Comparison of ENCODE assay signal across 19 cellular contexts in genomic region chr5:139605887-139606286, GRCh38. TPM values are rescaled to one million over a fixed set of nuclear protein-coding genes. Genes with fewer than 3 reads are reported as not detected.
DNase-seq lines count a peak whose midpoint lies in the region; ATAC-seq, FAIRE-seq and TF ChIP-seq lines count a peak whose summit lies in the region.
"Had no signal": no experiment of that assay in that cellular context is flagged by ENCODE, and none has a peak within 500 bp of the region (broad histone marks: within the 10 kb centered on the region; RNA-seq: fewer than 3 reads in every experiment).

No MANE protein-coding gene starts in this region.

- no peak overlapping the region for H3K14ac ChIP-seq in H9 (ENCODE audit: insufficient read depth, low read length)

- no peak overlapping the region for H3K9ac ChIP-seq in H9 (ENCODE audit: extremely low read depth, insufficient read length, low read length)
- H3K9ac ChIP-seq in GM12878 (ENCODE audit: control insufficient read depth, insufficient read depth, low read length) = no peak overlapping the region

- no peak overlapping the region for H4K91ac ChIP-seq in H9 (ENCODE audit: insufficient read length, low read depth, low read length)

- no peak overlapping the region for H2AFZ ChIP-seq in H9 (ENCODE audit: low read length)
- H2AFZ ChIP-seq in GM12878 (ENCODE audit: control insufficient read depth, low read depth, low read length) = no peak overlapping the region

- CTCF ChIA-PET in activated naive CD4-positive, alpha-beta T cell treated with anti-CD3 and anti-CD28 coated beads for 36 hours (lab: Charles Lee) = interaction anchor here (0.7 to 1.1 kb wide), 2 partner anchors 13 to 65 kb away, joined by 3 to 10 read pairs; no protein-coding TSS in a partner anchor
- CTCF ChIA-PET in GM12878 (lab: Yijun Ruan, JAX) = interaction anchor here (0.7 to 3.1 kb wide), 13 partner anchors 9 to 184 kb away, joined by 3 to 19 read pairs (median 4); no protein-coding TSS in a partner anchor

- no peak for TF ChIP-seq EP300 in GM12878 (IDR thresholded peaks at IDR 0.05; ENCODE audit: borderline replicate concordance in 1 of 2, control insufficient read depth in 1 of 2, low read depth in 2 of 2, low read length in 2 of 2)

- peaks cover 12% of the 10 kb centered on the region for H3K79me1 ChIP-seq in H9 (ENCODE audit: insufficient read depth, low read depth, low read length, poor library complexity, severe bottlenecking)

- no peak overlapping the region for H3K4ac ChIP-seq in H9 (ENCODE audit: low read depth, low read length)

- H4K20me1 ChIP-seq in H9 (ENCODE audit: control insufficient read depth, insufficient read depth, insufficient read length) (no peaks in the 10 kb centered on the region), GM12878 (ENCODE audit: control insufficient read depth, insufficient read depth) (no peaks in the 10 kb centered on the region)

- H3K79me2 ChIP-seq in H9 (ENCODE audit: insufficient read depth, low read length) (no peaks in the 10 kb centered on the region), GM12878 (ENCODE audit: control insufficient read depth, insufficient read depth, low read length) (peaks cover 25% of the 10 kb centered on the region)

- no peak overlapping the region for H3K23ac ChIP-seq in H9 (ENCODE audit: insufficient read length, low read depth, low read length)

- no peak overlapping the region for H2AK5ac ChIP-seq in H9 (ENCODE audit: insufficient read length, low read length)

- H4K8ac ChIP-seq in H9 (replicated peaks; ENCODE audit: insufficient read length, low read depth, low read length) = no peak overlapping the region

- H3K27ac ChIP-seq in H9 (ENCODE audit: insufficient read length, low read depth, low read length) = no peak overlapping the region
- peak overlapping the region; percentile 31; the same call in 1 of the 2 replicates for H3K27ac ChIP-seq in GM12878 (ENCODE audit: control insufficient read depth, insufficient read depth)
- H3K27ac ChIP-seq: lower lobe of right lung, SK-N-MC, vagina had no signal

- no peak for TF ChIP-seq CTCF in H9 (conservative IDR thresholded peaks at IDR 0.05)
- TF ChIP-seq CTCF in GM12878 (IDR thresholded peaks at IDR 0.05 in 2 of 3, conservative IDR thresholded peaks at IDR 0.05 in 1 of 3; ENCODE audit: control insufficient read depth in 2 of 3, extremely low read depth in 1 of 3, insufficient read depth in 1 of 3, low read depth in 3 of 3, low read length in 3 of 3) = no peak

- in situ Hi-C loops in GM12878 (cut with MboI) = no loop called here

- no peak overlapping the region for H2BK120ac ChIP-seq in H9 (ENCODE audit: low read depth, low read length, poor library complexity, severe bottlenecking)

- no peak overlapping the region for H3K4me2 ChIP-seq in H9 (ENCODE audit: insufficient read depth, insufficient read length, low read length)
- no peak overlapping the region for H3K4me2 ChIP-seq in GM12878 (ENCODE audit: control insufficient read depth, insufficient read depth)

- POLR2A ChIA-PET in GM12878 (lab: Charles Lee) = interaction anchor here (0.6 to 2.2 kb wide), 8 partner anchors 8 to 108 kb away, joined by 3 to 10 read pairs (median 3); no protein-coding TSS in a partner anchor

- RAD21 ChIA-PET in GM12878 (lab: Charles Lee; ENCODE audit: unreplicated experiment) = interaction anchor here (0.6 to 2.6 kb wide), 18 partner anchors 12 to 183 kb away, joined by 3 to 12 read pairs (median 4); no protein-coding TSS in a partner anchor

- no peaks in the 10 kb centered on the region for H3K9me3 ChIP-seq in H9 (ENCODE audit: control insufficient read depth, low read depth, low read length)
- no peaks in the 10 kb centered on the region for H3K9me3 ChIP-seq in GM12878 (replicated peaks; ENCODE audit: control insufficient read depth, insufficient read depth, low read length)
- H3K9me3 ChIP-seq: lower lobe of right lung, Peyer's patch, vagina had no signal

- no peaks in the 10 kb centered on the region for H3K4me1 ChIP-seq in H9 (ENCODE audit: insufficient read depth, low read length)
- peaks cover 10% of the 10 kb centered on the region; the same call in 1 of the 2 replicates for H3K4me1 ChIP-seq in GM12878 (ENCODE audit: control insufficient read depth, insufficient read depth, low read length)
- H3K4me1 ChIP-seq: lower lobe of right lung had no signal

- no peak for TF ChIP-seq RAD21 in GM12878 (IDR thresholded peaks at IDR 0.05; ENCODE audit: insufficient read depth, low read depth, low read length)

- no peak for FAIRE-seq in GM12878 (lab: Jason Lieb, UNC)
- FAIRE-seq: D721Med, TTC549 had no signal

- peak overlapping the region; percentile 36 for H3K27ac Mint-ChIP-seq in activated naive CD4-positive, alpha-beta T cell treated with anti-CD3 and anti-CD28 coated beads for 36 hours
- peak overlapping the region in 2 of 3 experiments; percentile 59 to 79; a peak in 3 of 7 replicates for H3K27ac Mint-ChIP-seq in H9
- H3K27ac Mint-ChIP-seq in stimulated activated effector memory CD8-positive, alpha-beta T cell treated with anti-CD3 and anti-CD28 coated beads, Interleukin-12 subunit alpha, Interleukin-12 subunit beta, amount 100 ng/mL, for 72 hours = peak overlapping the region; percentile 88
- H3K27ac Mint-ChIP-seq: HFFc6 had no signal

- peaks cover 5 to 12% of the 10 kb centered on the region in 2 experiments; a peak in 3 of 4 replicates for H3K36me3 ChIP-seq in GM12878 (ENCODE audit: control insufficient read depth in 2 of 2, insufficient read depth in 2 of 2, low read length in 1 of 2)

- no peak for DNase-seq in activated naive CD4-positive, alpha-beta T cell treated with anti-CD3 and anti-CD28 coated beads for 36 hours
- DNase-seq in activated naive CD4-positive, alpha-beta T cell treated with Interleukin-2 at 50 U/mL for 16 hours = no peak
- DNase-seq in H9 (no peak), GM12878 (ENCODE audit: low read depth, low spot score) (peak; percentile 28), NCI-H1436 treated with DMSO at 0.1 percent for 48 hours (lab: John Stamatoyannopoulos, UW) (no peak), NCI-H2196 treated with DMSO at 0.1 percent for 48 hours (lab: John Stamatoyannopoulos, UW; ENCODE audit: unreplicated experiment) (no peak), COLO668 (lab: John Stamatoyannopoulos, UW; ENCODE audit: unreplicated experiment) (no peak)
- no peak for DNase-seq in stimulated activated effector memory CD8-positive, alpha-beta T cell treated with anti-CD3 and anti-CD28 coated beads, Interleukin-12 subunit alpha, Interleukin-12 subunit beta, amount 100 ng/mL, for 72 hours (ENCODE audit: low spot score in 2 of 2)
- DNase-seq: activated CD4-positive, alpha-beta T cell treated with anti-CD3 and anti-CD28 coated beads, Interleukin-2, amount 50 U/mL, for 48 hours; HFFc6; lower lobe of right lung; NCI-H1105 treated with DMSO at 0.1 percent for 48 hours; stimulated activated CD4-positive, alpha-beta T cell treated with anti-CD3 and anti-CD28 coated beads, Interleukin-1b, Interleukin-23, amount 100 ng/mL, for 48 hours had no signal

- H2BK15ac ChIP-seq in H9 (ENCODE audit: low read depth, low read length) = no peak overlapping the region

- H2BK5ac ChIP-seq in H9 (ENCODE audit: insufficient read length, low read length) = no peak overlapping the region

- H3K56ac ChIP-seq in H9 (ENCODE audit: insufficient read length, low read depth, low read length) = no peak overlapping the region

- TF ChIP-seq POLR2A in GM12878 (IDR thresholded peaks at IDR 0.05; ENCODE audit: low read depth, low read length) = no peak

- H3T11ph ChIP-seq in H9 (ENCODE audit: low read length) = no peak overlapping the region

- intact Hi-C loops in activated naive CD4-positive, alpha-beta T cell treated with anti-CD3 and anti-CD28 coated beads for 36 hours (cut with micrococcal nuclease) = no loop called here
- intact Hi-C loops in GM12878 (cut with micrococcal nuclease; ENCODE audit: unreplicated experiment) = loop anchor here (5.0 kb wide), 1 partner anchor 39 kb away; no protein-coding TSS in a partner anchor

- WGBS in H9 (ENCODE audit: extremely low coverage, insufficient read length, low lambda C conversion rate) = no CpG with 5 or more reads among the region's 8 CpGs
- WGBS in GM12878 (ENCODE audit: insufficient coverage, insufficient replicate concordance, low lambda C conversion rate, missing lambda C conversion rate) = 34% methylated on average over 8 of the region's 8 CpGs

- H3K23me2 ChIP-seq in H9 (ENCODE audit: insufficient read length, low read depth, low read length, poor library complexity, severe bottlenecking) = no peaks in the 10 kb centered on the region

- no peaks in the 10 kb centered on the region for H3K27me3 Mint-ChIP-seq in activated naive CD4-positive, alpha-beta T cell treated with anti-CD3 and anti-CD28 coated beads for 36 hours (ENCODE audit: low read depth)
- H3K27me3 Mint-ChIP-seq in H9 (ENCODE audit: low read depth) = no peaks in the 10 kb centered on the region

- peak; percentile 80 for ATAC-seq in GM12878
- no peak for ATAC-seq in stimulated activated effector memory CD8-positive, alpha-beta T cell treated with anti-CD3 and anti-CD28 coated beads, Interleukin-12 subunit alpha, Interleukin-12 subunit beta, amount 100 ng/mL, for 72 hours
- ATAC-seq: lower lobe of right lung had no signal

- peaks cover 12% of the 10 kb centered on the region for H3K36me3 Mint-ChIP-seq in activated naive CD4-positive, alpha-beta T cell treated with anti-CD3 and anti-CD28 coated beads for 36 hours (ENCODE audit: low read depth)
- H3K36me3 Mint-ChIP-seq in H9 (ENCODE audit: insufficient read depth in 1 of 3, low read depth in 3 of 3) = peaks cover 20 to 64% (median 35%) of the 10 kb centered on the region in 3 experiments; a peak in 6 of 7 replicates
- peaks cover 94% of the 10 kb centered on the region for H3K36me3 Mint-ChIP-seq in stimulated activated effector memory CD8-positive, alpha-beta T cell treated with anti-CD3 and anti-CD28 coated beads, Interleukin-12 subunit alpha, Interleukin-12 subunit beta, amount 100 ng/mL, for 72 hours

- no TSS peak for BruUV-seq in GM12878 (replicated peaks; lab: Mats Ljungman, UMichigan)

- SMC1A ChIA-PET in GM12878 (lab: Charles Lee; ENCODE audit: uncharacterized antibody, unreplicated experiment) = interaction anchor here (0.9 to 4.2 kb wide), 12 partner anchors 10 to 183 kb away, joined by 3 to 26 read pairs (median 6); no protein-coding TSS in a partner anchor

- no peaks in the 10 kb centered on the region for H3K9me3 Mint-ChIP-seq in activated naive CD4-positive, alpha-beta T cell treated with anti-CD3 and anti-CD28 coated beads for 36 hours
- no peaks in the 10 kb centered on the region for H3K9me3 Mint-ChIP-seq in H9
- H3K9me3 Mint-ChIP-seq in stimulated activated effector memory CD8-positive, alpha-beta T cell treated with anti-CD3 and anti-CD28 coated beads, Interleukin-12 subunit alpha, Interleukin-12 subunit beta, amount 100 ng/mL, for 72 hours = no peaks in the 10 kb centered on the region
- H3K9me3 Mint-ChIP-seq: activated T-helper 1 cell treated with anti-CD3 and anti-CD28 coated beads, Interleukin-12 subunit alpha, Interleukin-12 subunit beta, Interleukin-2, Interleukin-4 antibody, amounts not matched to agents 30 ng/mL and 10 ng/mL and 1 ng/mL, durations not matched to agents 14 hours and 24 hours and 36 hours; HFFc6 had no signal

- no peak overlapping the region for H4K5ac ChIP-seq in H9 (ENCODE audit: insufficient read length, low read depth, low read length)

- no peak overlapping the region for H2BK12ac ChIP-seq in H9 (ENCODE audit: insufficient read length, low read depth, low read length)

- H3K4me3 Mint-ChIP-seq in activated naive CD4-positive, alpha-beta T cell treated with anti-CD3 and anti-CD28 coated beads for 36 hours = no peak overlapping the region
- H3K4me3 Mint-ChIP-seq in H9 = no peak overlapping the region; a peak in 1 of 5 replicates
- H3K4me3 Mint-ChIP-seq in stimulated activated effector memory CD8-positive, alpha-beta T cell treated with anti-CD3 and anti-CD28 coated beads, Interleukin-12 subunit alpha, Interleukin-12 subunit beta, amount 100 ng/mL, for 72 hours = no peak overlapping the region
- H3K4me3 Mint-ChIP-seq: activated T-helper 1 cell treated with anti-CD3 and anti-CD28 coated beads, Interleukin-12 subunit alpha, Interleukin-12 subunit beta, Interleukin-2, Interleukin-4 antibody, amounts not matched to agents 30 ng/mL and 10 ng/mL and 1 ng/mL, durations not matched to agents 14 hours and 24 hours and 36 hours; HFFc6 had no signal

- H3K18ac ChIP-seq in H9 (ENCODE audit: insufficient read length, low read depth, low read length) = no peak overlapping the region

- no peak overlapping the region for H3K4me3 ChIP-seq in GM12878
- H3K4me3 ChIP-seq: lower lobe of right lung, Peyer's patch, SK-N-MC, vagina had no signal

- no peaks in the 10 kb centered on the region for H3K27me3 ChIP-seq in H9 (ENCODE audit: insufficient read depth, low read length)
- H3K27me3 ChIP-seq in GM12878 (replicated peaks in 1 of 2; ENCODE audit: control insufficient read depth in 2 of 2, insufficient read depth in 2 of 2, low read length in 1 of 2) = no peaks in the 10 kb centered on the region
- H3K27me3 ChIP-seq: Peyer's patch, vagina had no signal

- H2BK20ac ChIP-seq in H9 (ENCODE audit: low read depth, low read length, poor library complexity, severe bottlenecking) = no peak overlapping the region

- peaks cover 29% of the 10 kb centered on the region for H3K4me1 Mint-ChIP-seq in activated naive CD4-positive, alpha-beta T cell treated with anti-CD3 and anti-CD28 coated beads for 36 hours (ENCODE audit: low read depth)
- peaks cover 3 to 4% of the 10 kb centered on the region in 2 experiments; a peak in 1 of 4 replicates for H3K4me1 Mint-ChIP-seq in H9
- H3K4me1 Mint-ChIP-seq in stimulated activated effector memory CD8-positive, alpha-beta T cell treated with anti-CD3 and anti-CD28 coated beads, Interleukin-12 subunit alpha, Interleukin-12 subunit beta, amount 100 ng/mL, for 72 hours = peaks cover 15% of the 10 kb centered on the region

RNA-seq across cellular contexts. Expression of gene CXXC5, which starts 42.3 kb away (rescaled TPM):
- 1 to 10 TPM; 1.2 to 1.7 TPM for total RNA-seq in activated naive CD4-positive, alpha-beta T cell treated with anti-CD3 and anti-CD28 coated beads for 36 hours
- total RNA-seq in H9 (2021) = 105 and 107 TPM in 2 replicates
- 37.6 and 40.4 TPM in 2 replicates for total RNA-seq in GM12878 (2013; cell fraction: nucleolus; rRNA removed)
- 71.4 and 90.8 TPM in 2 replicates for total RNA-seq in GM12878 (2014; rRNA removed)
- total RNA-seq in GM12878 (2014; rRNA removed; fragmentation: Illumina TruSeq; extraction: Trizol) = 24.9 and 26.8 TPM in 2 replicates
- 64.2 and 64.4 TPM in 2 replicates for total RNA-seq in GM12878 (2021)
- 17.9 TPM for polyA plus RNA-seq in GM12878 (2011; ENCODE audit: low read depth)
- 55.4 and 57.5 TPM in 2 replicates for polyA plus RNA-seq in GM12878 (2011; rRNA removed)
- 54.8 and 79.5 TPM in 2 replicates for polyA plus RNA-seq in GM12878 (2011; cell fraction: cytosol; rRNA removed)
- polyA plus RNA-seq in GM12878 (2011; cell fraction: nucleus; rRNA removed) = 43.4 and 55.0 TPM in 2 replicates
- 31.3 and 43.2 TPM in 2 replicates for polyA plus RNA-seq in GM12878 (2012)
- 25.6 and 36.0 TPM in 2 replicates for polyA plus RNA-seq in GM12878 (2014; fragmentation: Illumina TruSeq; extraction: Trizol)
- polyA plus RNA-seq in GM12878 (2014; fragmentation: Nextera tagmentation; extraction: Ambion mirVana) = 1 to 10 TPM; 1.8 to 6.0 TPM
- 59.1 and 68.6 TPM in 2 replicates for polyA plus RNA-seq in GM12878 (2014; rRNA removed)
- polyA plus RNA-seq in GM12878 (2016; fragmentation: Nextera tagmentation; extraction: Ambion mirVana) = 10 to 100 TPM; 33.8 to 45.4 TPM
- polyA minus RNA-seq in GM12878 (2011; rRNA and poly(A)+ RNA removed) = 32.3 and 76.6 TPM in 2 replicates
- 19.3 and 41.6 TPM in 2 replicates for polyA minus RNA-seq in GM12878 (2011; cell fraction: cytosol; rRNA and poly(A)+ RNA removed)
- polyA minus RNA-seq in GM12878 (2011; cell fraction: nucleus; rRNA and poly(A)+ RNA removed) = 25.8 and 43.7 TPM in 2 replicates

RNA-seq across cellular contexts. Expression of gene UBE2D2, which starts 44.7 kb away (rescaled TPM):
- total RNA-seq in activated naive CD4-positive, alpha-beta T cell treated with anti-CD3 and anti-CD28 coated beads for 36 hours = 100 to 1,000 TPM; 221 to 243 TPM
- total RNA-seq in H9 (2021) (231 and 236 TPM in 2 replicates), GM12878 (2014; rRNA removed) (93.1 and 107 TPM in 2 replicates), GM12878 (2014; rRNA removed; fragmentation: Illumina TruSeq; extraction: Trizol) (134 and 136 TPM in 2 replicates), GM12878 (2021) (166 and 174 TPM in 2 replicates)
- total RNA-seq in GM12878 (2013; cell fraction: nucleolus; rRNA removed) = 91.1 and 104 TPM in 2 replicates
- polyA plus RNA-seq in GM12878 (2011; ENCODE audit: low read depth) = 146 TPM
- polyA plus RNA-seq in GM12878 (2011; rRNA removed) (139 and 185 TPM in 2 replicates), GM12878 (2014; fragmentation: Illumina TruSeq; extraction: Trizol) (120 and 151 TPM in 2 replicates), GM12878 (2014; fragmentation: Nextera tagmentation; extraction: Ambion mirVana) (100 to 1,000 TPM in 1 of 2 experiments, 10 to 100 TPM in 1; 58.6 to 120 TPM), GM12878 (2014; rRNA removed) (79.2 and 99.2 TPM in 2 replicates), GM12878 (2016; fragmentation: Nextera tagmentation; extraction: Ambion mirVana) (100 to 1,000 TPM; 227 to 245 TPM)
- polyA plus RNA-seq in GM12878 (2011; cell fraction: cytosol; rRNA removed) = 40.9 and 52.0 TPM in 2 replicates
- 40.3 and 44.3 TPM in 2 replicates for polyA plus RNA-seq in GM12878 (2011; cell fraction: nucleus; rRNA removed)
- polyA plus RNA-seq in GM12878 (2012) = 193 and 217 TPM in 2 replicates
- 52.8 and 83.5 TPM in 2 replicates for polyA minus RNA-seq in GM12878 (2011; rRNA and poly(A)+ RNA removed)
- polyA minus RNA-seq in GM12878 (2011; cell fraction: cytosol; rRNA and poly(A)+ RNA removed) = 31.5 and 44.0 TPM in 2 replicates
- polyA minus RNA-seq in GM12878 (2011; cell fraction: nucleus; rRNA and poly(A)+ RNA removed) = 20.8 and 43.4 TPM in 2 replicates

Comparison
In these comparisons a context has a peak if more than half of its experiments do, and no peak if none do; other contexts are left out.
1. H3K27ac Mint-ChIP-seq: peak in every context shown above with its lines; median percentile 88 in stimulated activated effector memory CD8-positive, alpha-beta T cell treated with anti-CD3 and anti-CD28 coated beads, Interleukin-12 subunit alpha, Interleukin-12 subunit beta, amount 100 ng/mL, for 72 hours; 69 in H9; 36 in activated naive CD4-positive, alpha-beta T cell treated with anti-CD3 and anti-CD28 coated beads for 36 hours.
2. RNA of gene CXXC5, which starts 42.3 kb away (total RNA-seq): 105 to 107 TPM in H9 and 24.9 to 90.8 TPM in GM12878; 1.2 to 1.7 TPM in activated naive CD4-positive, alpha-beta T cell treated with anti-CD3 and anti-CD28 coated beads for 36 hours; every median in the first group is over 4 times any median in the second.